8 cellular contexts compared by ENCODE assay signal in genomic region chr17:18070861-18071340, GRCh38. TPM values are rescaled to one million over a fixed set of nuclear protein-coding genes. Genes with fewer than 3 reads are reported as not detected.
A peak's percentile ranks its signal among the peaks of the same experiment; 100 is the strongest.
DNase-seq lines count a peak whose midpoint lies in the region; FAIRE-seq and TF ChIP-seq lines count a peak whose summit lies in the region.

No MANE protein-coding gene starts in this region.

- no peak overlapping the region for H2AFZ ChIP-seq in Karpas-422 (ENCODE audit: low read length)

- H4K20me1 ChIP-seq in Karpas-422 (ENCODE audit: insufficient read depth, low read depth, low read length) = no peaks in the 10 kb centered on the region

- H3K4me3 ChIP-seq in H7 (ENCODE audit: insufficient read depth, low read depth, low read length) (no peak overlapping the region), Karpas-422 (ENCODE audit: low read length) (no peak overlapping the region)

- TF ChIP-seq POLR2A in GM12892 (IDR thresholded peaks at IDR 0.05; ENCODE audit: low read depth, low read length) = no peak

- DNase-seq in AG08396 (ENCODE audit: low spot score) (peak; percentile 50), H7 (peak; percentile 54), SW480 (ENCODE audit: low spot score) (peak; percentile 59), iris pigment epithelial cell (ENCODE audit: low read depth) (peak; percentile 54), GM12892 (ENCODE audit: insufficient read length) (no peak), Karpas-422 (no peak)
- DNase-seq in activated CD4-positive, alpha-beta T cell treated with anti-CD3 and anti-CD28 coated beads, Interleukin-2, amount 50 U/mL, for 48 hours = no peak
- DNase-seq in effector CD4-positive, alpha-beta T cell = no peak

- H3K27ac ChIP-seq in Karpas-422 (ENCODE audit: low read length) = no peak overlapping the region

- no peak overlapping the region for H3K9ac ChIP-seq in Karpas-422 (ENCODE audit: low read length)

- no peaks in the 10 kb centered on the region for H3K79me2 ChIP-seq in Karpas-422 (ENCODE audit: low read length)

- no peaks in the 10 kb centered on the region for H3K36me3 ChIP-seq in H7 (replicated peaks; ENCODE audit: control insufficient read depth, insufficient read depth, low read length)
- no peaks in the 10 kb centered on the region for H3K36me3 ChIP-seq in Karpas-422 (ENCODE audit: insufficient read depth, low read length)

- FAIRE-seq in GM12892 (lab: Jason Lieb, UNC) = no peak

- H3K4me2 ChIP-seq in Karpas-422 (ENCODE audit: low read depth, low read length, poor library complexity, severe bottlenecking) = no peak overlapping the region

- no peaks in the 10 kb centered on the region for H3K4me1 ChIP-seq in Karpas-422 (ENCODE audit: low read length)

- H3K27me3 ChIP-seq in H7 (ENCODE audit: control insufficient read depth, insufficient read depth, low read length) = no peaks in the 10 kb centered on the region
- H3K27me3 ChIP-seq in Karpas-422 (ENCODE audit: low read length) = no peaks in the 10 kb centered on the region

- H3K9me2 ChIP-seq in Karpas-422 (replicated peaks; ENCODE audit: insufficient read depth, low read length) = no peaks in the 10 kb centered on the region

- no peaks in the 10 kb centered on the region for H3K9me3 ChIP-seq in Karpas-422 (ENCODE audit: low read length)

RNA-seq across cellular contexts. Expression of gene DRG2, which starts 16.8 kb away (rescaled TPM):
- total RNA-seq in H7 (2014; rRNA removed; shearing (Covaris generic)) = 60.0 and 66.4 TPM in 2 replicates
- polyA plus RNA-seq in GM12892 (2012; ENCODE audit: missing spikeins) = 25.4 TPM
- 21.5 and 26.3 TPM in 2 replicates for total RNA-seq in Karpas-422 (2014; rRNA removed; shearing (Covaris generic); ENCODE audit: low replicate concordance)

RNA-seq across cellular contexts. Expression of gene GID4, which starts 31.7 kb away (rescaled TPM):
- total RNA-seq in H7 (2014; rRNA removed; shearing (Covaris generic)) = 11.1 and 12.9 TPM in 2 replicates
- 6.4 TPM for polyA plus RNA-seq in GM12892 (2012; ENCODE audit: missing spikeins)
- total RNA-seq in Karpas-422 (2014; rRNA removed; shearing (Covaris generic); ENCODE audit: low replicate concordance) = 7.8 and 8.9 TPM in 2 replicates

RNA-seq across cellular contexts. Expression of gene ATPAF2, which starts 31.9 kb away (rescaled TPM):
- total RNA-seq in H7 (2014; rRNA removed; shearing (Covaris generic)) = 17.9 and 22.4 TPM in 2 replicates
- 16.3 TPM for polyA plus RNA-seq in GM12892 (2012; ENCODE audit: missing spikeins)
- 38.8 and 49.7 TPM in 2 replicates for total RNA-seq in Karpas-422 (2014; rRNA removed; shearing (Covaris generic); ENCODE audit: low replicate concordance)

RNA-seq across cellular contexts. Expression of gene MYO15A, which starts 37.7 kb away (rescaled TPM):
- total RNA-seq in H7 (2014; rRNA removed; shearing (Covaris generic)) = 0.52 and 1.4 TPM in 2 replicates
- 1.8 TPM for polyA plus RNA-seq in GM12892 (2012; ENCODE audit: missing spikeins)
- 0.11 and 1.3 TPM in 2 replicates for total RNA-seq in Karpas-422 (2014; rRNA removed; shearing (Covaris generic); ENCODE audit: low replicate concordance)

Comparison
In these comparisons a context has a peak if more than half of its experiments do, and no peak if none do; other contexts are left out.
1. DNase-seq: peak in AG08396 (single experiment), H7 (single experiment), SW480 (single experiment) and iris pigment epithelial cell (single experiment); none in GM12892 (single experiment), Karpas-422 (single experiment), activated CD4-positive, alpha-beta T cell treated with anti-CD3 and anti-CD28 coated beads, Interleukin-2, amount 50 U/mL, for 48 hours (0 of 2) and effector CD4-positive, alpha-beta T cell (single experiment).